In genomic region chr5:132012385-132013005, GRCh38 we compare ENCODE assay signal across 8 cellular contexts. TPM values are rescaled to one million over a fixed set of nuclear protein-coding genes. Genes with fewer than 3 reads are reported as not detected.
DNase-seq lines count a peak whose midpoint lies in the region; ATAC-seq and TF ChIP-seq lines count a peak whose summit lies in the region.
"Had no signal": no experiment of that assay in that cellular context is flagged by ENCODE, and none has a peak within 500 bp of the region (broad histone marks: within the 10 kb centered on the region; RNA-seq: fewer than 3 reads in every experiment).

No MANE protein-coding gene starts in this region.

- no peak for ATAC-seq in GM18519 (IDR thresholded peaks at IDR 0.05; ENCODE audit: low FRiP score, unreplicated experiment)

- intact Hi-C loops in activated CD4-positive, alpha-beta memory T cell treated with anti-CD3 and anti-CD28 coated beads for 36 hours (cut with micrococcal nuclease) = loop anchor here (1.0 kb wide), 1 partner anchor 8 kb away; no protein-coding TSS in a partner anchor

- peak; percentile 37 for DNase-seq in activated CD4-positive, alpha-beta memory T cell treated with anti-CD3 and anti-CD28 coated beads for 36 hours
- DNase-seq in fibroblast of the aortic adventitia (ENCODE audit: low read depth) = peak; percentile 72
- DNase-seq in NCI-H2081 treated with DMSO at 0.1 percent for 48 hours (lab: John Stamatoyannopoulos, UW) = no peak
- DNase-seq in SHP77 (lab: John Stamatoyannopoulos, UW) = no peak

- H3K36me3 Mint-ChIP-seq in activated CD4-positive, alpha-beta memory T cell treated with anti-CD3 and anti-CD28 coated beads for 36 hours = no peaks in the 10 kb centered on the region

- H3K4me1 Mint-ChIP-seq in activated CD4-positive, alpha-beta memory T cell treated with anti-CD3 and anti-CD28 coated beads for 36 hours (ENCODE audit: low read depth) = peaks cover 34% of the 10 kb centered on the region

- peak overlapping the region; percentile 53 for H3K4me3 Mint-ChIP-seq in activated CD4-positive, alpha-beta memory T cell treated with anti-CD3 and anti-CD28 coated beads for 36 hours

- H3K27me3 Mint-ChIP-seq in activated CD4-positive, alpha-beta memory T cell treated with anti-CD3 and anti-CD28 coated beads for 36 hours = peaks cover 40% of the 10 kb centered on the region

- H3K9ac ChIP-seq in HUES48 (ENCODE audit: low read depth, low read length) = no peak overlapping the region
- H3K9ac ChIP-seq in parathyroid adenoma = no peak overlapping the region

- CTCF ChIA-PET in activated CD4-positive, alpha-beta memory T cell treated with anti-CD3 and anti-CD28 coated beads for 36 hours (lab: Charles Lee) = interaction anchor here (1.0 to 1.9 kb wide), 2 partner anchors 50 to 423 kb away, joined by 3 to 12 read pairs; no protein-coding TSS in a partner anchor

- H3K27me3 ChIP-seq in HUES48 (ENCODE audit: control insufficient read depth, insufficient read depth, low read length) (peaks cover 35% of the 10 kb centered on the region), parathyroid adenoma (ENCODE audit: control insufficient read depth, insufficient read depth, low read length) (no peaks in the 10 kb centered on the region)

- H3K9me3 Mint-ChIP-seq in activated CD4-positive, alpha-beta memory T cell treated with anti-CD3 and anti-CD28 coated beads for 36 hours = no peaks in the 10 kb centered on the region

- H2AFZ ChIP-seq in parathyroid adenoma = peak overlapping the region; percentile 95

- POLR2A ChIA-PET in activated CD4-positive, alpha-beta memory T cell treated with anti-CD3 and anti-CD28 coated beads for 36 hours (lab: Charles Lee) = interaction anchor here (0.6 kb wide), 1 partner anchor 216 kb away, joined by 3 read pairs; no protein-coding TSS in a partner anchor

- H3K79me2 ChIP-seq in parathyroid adenoma = peaks cover 8% of the 10 kb centered on the region

- H3K9me3 ChIP-seq in HUES48 (ENCODE audit: control insufficient read depth, insufficient read depth, low read length) (no peaks in the 10 kb centered on the region), parathyroid adenoma (ENCODE audit: control insufficient read depth, low read length) (no peaks in the 10 kb centered on the region)

- H3K36me3 ChIP-seq in HUES48 (ENCODE audit: control insufficient read depth, insufficient read depth, low read length) = no peaks in the 10 kb centered on the region
- no peaks in the 10 kb centered on the region for H3K36me3 ChIP-seq in parathyroid adenoma (ENCODE audit: control insufficient read depth, insufficient read depth, low read length)

- peak overlapping the region; percentile 71; the same call in 1 of the 2 replicates for H3K4me3 ChIP-seq in HUES48 (ENCODE audit: low read depth, low read length)
- no peak overlapping the region for H3K4me3 ChIP-seq in fibroblast of the aortic adventitia (ENCODE audit: low read depth, low read length)
- H3K4me3 ChIP-seq in parathyroid adenoma (ENCODE audit: low read depth, low read length) = peak overlapping the region; percentile 58

- H3K27ac Mint-ChIP-seq in activated CD4-positive, alpha-beta memory T cell treated with anti-CD3 and anti-CD28 coated beads for 36 hours = no peak overlapping the region

- TF ChIP-seq CTCF in fibroblast of the aortic adventitia (IDR thresholded peaks at IDR 0.05; ENCODE audit: insufficient read depth, low read length) (no peak), parathyroid adenoma (IDR thresholded peaks at IDR 0.05) (no peak)

- H3K27ac ChIP-seq in HUES48 (ENCODE audit: low read depth, low read length) = no peak overlapping the region
- H3K27ac ChIP-seq in parathyroid adenoma = no peak overlapping the region

- H3K4me2 ChIP-seq in parathyroid adenoma (ENCODE audit: low read length) = no peak overlapping the region

- H3K4me1 ChIP-seq in HUES48 (ENCODE audit: control insufficient read depth, insufficient read depth, low read length) = peaks cover 8% of the 10 kb centered on the region
- H3K4me1 ChIP-seq in parathyroid adenoma = peaks cover 20% of the 10 kb centered on the region

RNA-seq across cellular contexts. Expression of gene ACSL6, which starts 1.0 kb away (rescaled TPM):
- 1 to 10 TPM; 5.6 to 6.0 TPM for total RNA-seq in activated CD4-positive, alpha-beta memory T cell treated with anti-CD3 and anti-CD28 coated beads for 36 hours
- total RNA-seq in fibroblast of the aortic adventitia (ENCODE audit: low replicate concordance) = not detected in 2 replicates

RNA-seq across cellular contexts. Expression of gene IL3, which starts 48.0 kb away (rescaled TPM):
- 10 to 100 TPM; 23.1 to 23.3 TPM for total RNA-seq in activated CD4-positive, alpha-beta memory T cell treated with anti-CD3 and anti-CD28 coated beads for 36 hours
- not detected in 2 replicates for total RNA-seq in fibroblast of the aortic adventitia (ENCODE audit: low replicate concordance)
- total RNA-seq: SK-MEL-5 had no signal

Comparison
In these comparisons a context has a peak if more than half of its experiments do, and no peak if none do; other contexts are left out.
1. DNase-seq: peak in activated CD4-positive, alpha-beta memory T cell treated with anti-CD3 and anti-CD28 coated beads for 36 hours (single experiment) and fibroblast of the aortic adventitia (single experiment); none in NCI-H2081 treated with DMSO at 0.1 percent for 48 hours (single experiment) and SHP77 (0 of 2).
2. RNA of gene IL3, which starts 48.0 kb away (total RNA-seq): 23.1 to 23.3 TPM in activated CD4-positive, alpha-beta memory T cell treated with anti-CD3 and anti-CD28 coated beads for 36 hours; not detected in fibroblast of the aortic adventitia; every median in the first group is over 10 times any median in the second.